In the genomic region with DNA sequence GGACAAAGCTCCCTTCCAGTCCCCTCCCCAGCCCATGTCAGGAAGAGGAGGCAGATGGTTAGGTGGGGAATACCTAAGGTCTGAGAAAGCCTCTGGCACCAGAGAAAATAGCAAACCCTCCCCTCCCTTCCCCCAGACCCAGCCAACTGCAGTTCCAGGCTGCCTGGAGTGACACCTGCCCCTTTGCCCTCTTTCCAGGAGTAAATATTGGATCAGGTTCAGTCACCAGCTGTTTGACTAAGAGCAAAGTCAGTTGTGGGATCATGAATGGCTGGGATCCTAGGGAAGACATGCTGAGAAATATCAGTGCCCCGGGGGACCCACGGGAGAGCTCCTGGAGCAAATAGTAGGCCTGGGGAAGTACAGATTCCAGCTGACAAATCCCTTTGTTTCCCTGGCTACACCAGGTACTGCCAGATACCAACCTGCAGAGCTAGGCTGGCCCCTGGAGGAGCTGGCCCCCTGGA, we compare ENCODE assay signal across 1 cellular context.
TF ChIP-seq lines count a peak whose summit lies in the region.

No MANE protein-coding gene starts in this region.

TF ChIP-seq in HepG2, 621 proteins besides CTCF, POLR2A, EP300 and RAD21 (continued from another document and continues in another):
- TF ChIP-seq ZNF441 (CRISPR knock-in tag; IDR thresholded peaks at IDR 0.05; ENCODE audit: borderline replicate concordance): no peak
- TF ChIP-seq ZSCAN9 (CRISPR knock-in tag; IDR thresholded peaks at IDR 0.05; ENCODE audit: borderline replicate concordance): peak; percentile 20; the same call in 1 of the 2 replicates
- no peak for TF ChIP-seq SMARCC2 (IDR thresholded peaks at IDR 0.05)
- TF ChIP-seq, protein P1, sequence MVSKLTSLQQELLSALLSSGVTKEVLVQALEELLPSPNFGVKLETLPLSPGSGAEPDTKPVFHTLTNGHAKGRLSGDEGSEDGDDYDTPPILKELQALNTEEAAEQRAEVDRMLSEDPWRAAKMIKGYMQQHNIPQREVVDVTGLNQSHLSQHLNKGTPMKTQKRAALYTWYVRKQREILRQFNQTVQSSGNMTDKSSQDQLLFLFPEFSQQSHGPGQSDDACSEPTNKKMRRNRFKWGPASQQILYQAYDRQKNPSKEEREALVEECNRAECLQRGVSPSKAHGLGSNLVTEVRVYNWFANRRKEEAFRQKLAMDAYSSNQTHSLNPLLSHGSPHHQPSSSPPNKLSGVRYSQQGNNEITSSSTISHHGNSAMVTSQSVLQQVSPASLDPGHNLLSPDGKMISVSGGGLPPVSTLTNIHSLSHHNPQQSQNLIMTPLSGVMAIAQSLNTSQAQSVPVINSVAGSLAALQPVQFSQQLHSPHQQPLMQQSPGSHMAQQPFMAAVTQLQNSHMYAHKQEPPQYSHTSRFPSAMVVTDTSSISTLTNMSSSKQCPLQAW (CRISPR knock-in tag; IDR thresholded peaks at IDR 0.05): peak; percentile 22; the same call in 1 of the 2 replicates
- TF ChIP-seq NR2F1 (CRISPR knock-in tag; IDR thresholded peaks at IDR 0.05): peak; percentile 80 to 89
- no peak for TF ChIP-seq NR3C1 (CRISPR knock-in tag; IDR thresholded peaks at IDR 0.05)
- TF ChIP-seq ATF7 (IDR thresholded peaks at IDR 0.05): no peak
- TF ChIP-seq ATF7 (CRISPR knock-in tag; IDR thresholded peaks at IDR 0.05): peak; percentile 85; the same call in 1 of the 2 replicates
- TF ChIP-seq TOPORS (CRISPR knock-in tag; IDR thresholded peaks at IDR 0.05): no peak
- TF ChIP-seq REXO4 (CRISPR knock-in tag; IDR thresholded peaks at IDR 0.05; ENCODE audit: borderline replicate concordance): no peak
- TF ChIP-seq DPF2 (CRISPR knock-in tag; IDR thresholded peaks at IDR 0.05; ENCODE audit: borderline replicate concordance, low read depth): peak; percentile 80; the same call in 1 of the 2 replicates
- no peak for TF ChIP-seq ZC3H13 (CRISPR knock-in tag; IDR thresholded peaks at IDR 0.05)
- TF ChIP-seq AGO1 (IDR thresholded peaks at IDR 0.05; ENCODE audit: low read depth, low read length, poor library complexity, severe bottlenecking): no peak
- TF ChIP-seq NAIF1 (CRISPR knock-in tag; IDR thresholded peaks at IDR 0.05; ENCODE audit: borderline replicate concordance): no peak
- no peak for TF ChIP-seq ZFP41 (CRISPR knock-in tag; IDR thresholded peaks at IDR 0.05; ENCODE audit: borderline replicate concordance)
- no peak for TF ChIP-seq RFX1 (IDR thresholded peaks at IDR 0.05)
- no peak for TF ChIP-seq ZNF7 (CRISPR knock-in tag; IDR thresholded peaks at IDR 0.05)
- peak; percentile 61; the same call in 1 of the 2 replicates for TF ChIP-seq IRF2 (CRISPR knock-in tag; IDR thresholded peaks at IDR 0.05)
- TF ChIP-seq, protein P2, sequence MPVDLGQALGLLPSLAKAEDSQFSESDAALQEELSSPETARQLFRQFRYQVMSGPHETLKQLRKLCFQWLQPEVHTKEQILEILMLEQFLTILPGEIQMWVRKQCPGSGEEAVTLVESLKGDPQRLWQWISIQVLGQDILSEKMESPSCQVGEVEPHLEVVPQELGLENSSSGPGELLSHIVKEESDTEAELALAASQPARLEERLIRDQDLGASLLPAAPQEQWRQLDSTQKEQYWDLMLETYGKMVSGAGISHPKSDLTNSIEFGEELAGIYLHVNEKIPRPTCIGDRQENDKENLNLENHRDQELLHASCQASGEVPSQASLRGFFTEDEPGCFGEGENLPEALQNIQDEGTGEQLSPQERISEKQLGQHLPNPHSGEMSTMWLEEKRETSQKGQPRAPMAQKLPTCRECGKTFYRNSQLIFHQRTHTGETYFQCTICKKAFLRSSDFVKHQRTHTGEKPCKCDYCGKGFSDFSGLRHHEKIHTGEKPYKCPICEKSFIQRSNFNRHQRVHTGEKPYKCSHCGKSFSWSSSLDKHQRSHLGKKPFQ (CRISPR knock-in tag; IDR thresholded peaks at IDR 0.05; ENCODE audit: insufficient replicate concordance): peak; percentile 70
- TF ChIP-seq ZNF607 (CRISPR knock-in tag; IDR thresholded peaks at IDR 0.05; ENCODE audit: borderline replicate concordance): no peak
- TF ChIP-seq, protein P3, sequence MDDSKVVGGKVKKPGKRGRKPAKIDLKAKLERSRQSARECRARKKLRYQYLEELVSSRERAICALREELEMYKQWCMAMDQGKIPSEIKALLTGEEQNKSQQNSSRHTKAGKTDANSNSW (CRISPR knock-in tag; IDR thresholded peaks at IDR 0.05; ENCODE audit: borderline replicate concordance): no peak
- peak; percentile 58; the same call in 1 of the 2 replicates for TF ChIP-seq KDM6A (CRISPR knock-in tag; IDR thresholded peaks at IDR 0.05; ENCODE audit: low read depth)
- TF ChIP-seq, protein P4, sequence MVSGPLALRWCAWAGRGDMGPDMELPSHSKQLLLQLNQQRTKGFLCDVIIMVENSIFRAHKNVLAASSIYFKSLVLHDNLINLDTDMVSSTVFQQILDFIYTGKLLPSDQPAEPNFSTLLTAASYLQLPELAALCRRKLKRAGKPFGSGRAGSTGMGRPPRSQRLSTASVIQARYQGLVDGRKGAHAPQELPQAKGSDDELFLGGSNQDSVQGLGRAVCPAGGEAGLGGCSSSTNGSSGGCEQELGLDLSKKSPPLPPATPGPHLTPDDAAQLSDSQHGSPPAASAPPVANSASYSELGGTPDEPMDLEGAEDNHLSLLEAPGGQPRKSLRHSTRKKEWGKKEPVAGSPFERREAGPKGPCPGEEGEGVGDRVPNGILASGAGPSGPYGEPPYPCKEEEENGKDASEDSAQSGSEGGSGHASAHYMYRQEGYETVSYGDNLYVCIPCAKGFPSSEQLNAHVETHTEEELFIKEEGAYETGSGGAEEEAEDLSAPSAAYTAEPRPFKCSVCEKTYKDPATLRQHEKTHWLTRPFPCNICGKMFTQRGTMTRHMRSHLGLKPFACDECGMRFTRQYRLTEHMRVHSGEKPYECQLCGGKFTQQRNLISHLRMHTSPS (CRISPR knock-in tag; IDR thresholded peaks at IDR 0.05; ENCODE audit: low read depth): peak; percentile 65; the same call in 1 of the 2 replicates
- no peak for TF ChIP-seq THAP11 (CRISPR knock-in tag; IDR thresholded peaks at IDR 0.05)
- no peak for TF ChIP-seq U2AF1 (optimal IDR thresholded peaks at IDR 0.05; ENCODE audit: low read depth, low read length)
- TF ChIP-seq SOX5 (CRISPR knock-in tag; IDR thresholded peaks at IDR 0.05; ENCODE audit: borderline replicate concordance): peak; percentile 79
- no peak for TF ChIP-seq GATA4 (IDR thresholded peaks at IDR 0.05; ENCODE audit: borderline replicate concordance, low read depth)
- peak; percentile 75; the same call in 1 of the 2 replicates for TF ChIP-seq FOXK2 (IDR thresholded peaks at IDR 0.05)
- no peak for TF ChIP-seq NPAS2 (CRISPR knock-in tag; IDR thresholded peaks at IDR 0.05; ENCODE audit: borderline replicate concordance)
- TF ChIP-seq ZNF629 (CRISPR knock-in tag; conservative IDR thresholded peaks at IDR 0.05): no peak
- TF ChIP-seq ZNF724P (CRISPR knock-in tag; IDR thresholded peaks at IDR 0.05; ENCODE audit: borderline replicate concordance): no peak
- TF ChIP-seq, protein P5, sequence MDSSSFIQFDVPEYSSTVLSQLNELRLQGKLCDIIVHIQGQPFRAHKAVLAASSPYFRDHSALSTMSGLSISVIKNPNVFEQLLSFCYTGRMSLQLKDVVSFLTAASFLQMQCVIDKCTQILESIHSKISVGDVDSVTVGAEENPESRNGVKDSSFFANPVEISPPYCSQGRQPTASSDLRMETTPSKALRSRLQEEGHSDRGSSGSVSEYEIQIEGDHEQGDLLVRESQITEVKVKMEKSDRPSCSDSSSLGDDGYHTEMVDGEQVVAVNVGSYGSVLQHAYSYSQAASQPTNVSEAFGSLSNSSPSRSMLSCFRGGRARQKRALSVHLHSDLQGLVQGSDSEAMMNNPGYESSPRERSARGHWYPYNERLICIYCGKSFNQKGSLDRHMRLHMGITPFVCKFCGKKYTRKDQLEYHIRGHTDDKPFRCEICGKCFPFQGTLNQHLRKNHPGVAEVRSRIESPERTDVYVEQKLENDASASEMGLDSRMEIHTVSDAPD (CRISPR knock-in tag; IDR thresholded peaks at IDR 0.05): no peak
- no peak for TF ChIP-seq CENPBD1 (CRISPR knock-in tag; IDR thresholded peaks at IDR 0.05; ENCODE audit: borderline replicate concordance, low read depth)
- no peak for TF ChIP-seq TCF7 (IDR thresholded peaks at IDR 0.05; ENCODE audit: low read depth)
- TF ChIP-seq HMG20B (CRISPR knock-in tag; conservative IDR thresholded peaks at IDR 0.05): no peak
- TF ChIP-seq ZNF598 (CRISPR knock-in tag; IDR thresholded peaks at IDR 0.05; ENCODE audit: borderline replicate concordance): no peak
- peak; percentile 19 for TF ChIP-seq YY1 (IDR thresholded peaks at IDR 0.05; ENCODE audit: insufficient read depth, insufficient replicate concordance, low read depth, low read length)
- no peak for TF ChIP-seq NFIB (CRISPR knock-in tag; IDR thresholded peaks at IDR 0.05; ENCODE audit: borderline replicate concordance)
- no peak for TF ChIP-seq SP4 (CRISPR knock-in tag; IDR thresholded peaks at IDR 0.05)
- no peak for TF ChIP-seq ZNF251 (CRISPR knock-in tag; IDR thresholded peaks at IDR 0.05)
- no peak for TF ChIP-seq PBX3 (CRISPR knock-in tag; IDR thresholded peaks at IDR 0.05; ENCODE audit: borderline replicate concordance)
- TF ChIP-seq, protein P6, sequence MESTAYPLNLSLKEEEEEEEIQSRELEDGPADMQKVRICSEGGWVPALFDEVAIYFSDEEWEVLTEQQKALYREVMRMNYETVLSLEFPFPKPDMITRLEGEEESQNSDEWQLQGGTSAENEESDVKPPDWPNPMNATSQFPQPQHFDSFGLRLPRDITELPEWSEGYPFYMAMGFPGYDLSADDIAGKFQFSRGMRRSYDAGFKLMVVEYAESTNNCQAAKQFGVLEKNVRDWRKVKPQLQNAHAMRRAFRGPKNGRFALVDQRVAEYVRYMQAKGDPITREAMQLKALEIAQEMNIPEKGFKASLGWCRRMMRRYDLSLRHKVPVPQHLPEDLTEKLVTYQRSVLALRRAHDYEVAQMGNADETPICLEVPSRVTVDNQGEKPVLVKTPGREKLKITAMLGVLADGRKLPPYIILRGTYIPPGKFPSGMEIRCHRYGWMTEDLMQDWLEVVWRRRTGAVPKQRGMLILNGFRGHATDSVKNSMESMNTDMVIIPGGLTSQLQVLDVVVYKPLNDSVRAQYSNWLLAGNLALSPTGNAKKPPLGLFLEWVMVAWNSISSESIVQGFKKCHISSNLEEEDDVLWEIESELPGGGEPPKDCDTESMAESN (CRISPR knock-in tag; conservative IDR thresholded peaks at IDR 0.05): no peak
- TF ChIP-seq KLF13 (CRISPR knock-in tag; IDR thresholded peaks at IDR 0.05): no peak
- no peak for TF ChIP-seq PLRG1 (conservative IDR thresholded peaks at IDR 0.05)
- TF ChIP-seq NONO (IDR thresholded peaks at IDR 0.05): no peak
- peak; percentile 63; the same call in 1 of the 2 replicates for TF ChIP-seq NONO (CRISPR knock-in tag; conservative IDR thresholded peaks at IDR 0.05)
- TF ChIP-seq ZNF530 (CRISPR knock-in tag; IDR thresholded peaks at IDR 0.05; ENCODE audit: low read depth): no peak
- no peak for TF ChIP-seq CAMTA2 (CRISPR knock-in tag; IDR thresholded peaks at IDR 0.05; ENCODE audit: borderline replicate concordance)
- no peak; the same call in 1 of the 2 replicates for TF ChIP-seq GMEB1 (CRISPR knock-in tag; IDR thresholded peaks at IDR 0.05; ENCODE audit: borderline replicate concordance)
- no peak for TF ChIP-seq ZUFSP (CRISPR knock-in tag; IDR thresholded peaks at IDR 0.05; ENCODE audit: borderline replicate concordance)
- TF ChIP-seq KLF11 (CRISPR knock-in tag; IDR thresholded peaks at IDR 0.05): no peak
- TF ChIP-seq TMF1 (CRISPR knock-in tag; IDR thresholded peaks at IDR 0.05; ENCODE audit: low read depth): no peak
- TF ChIP-seq TAF1 (CRISPR knock-in tag; IDR thresholded peaks at IDR 0.05): no peak
- TF ChIP-seq, protein P7, sequence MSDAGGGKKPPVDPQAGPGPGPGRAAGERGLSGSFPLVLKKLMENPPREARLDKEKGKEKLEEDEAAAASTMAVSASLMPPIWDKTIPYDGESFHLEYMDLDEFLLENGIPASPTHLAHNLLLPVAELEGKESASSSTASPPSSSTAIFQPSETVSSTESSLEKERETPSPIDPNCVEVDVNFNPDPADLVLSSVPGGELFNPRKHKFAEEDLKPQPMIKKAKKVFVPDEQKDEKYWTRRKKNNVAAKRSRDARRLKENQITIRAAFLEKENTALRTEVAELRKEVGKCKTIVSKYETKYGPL (CRISPR knock-in tag; IDR thresholded peaks at IDR 0.05): no peak
- TF ChIP-seq SKI (IDR thresholded peaks at IDR 0.05; ENCODE audit: partially characterized antibody): peak; percentile 79
- TF ChIP-seq RBM22 (optimal IDR thresholded peaks at IDR 0.05; ENCODE audit: low read length): no peak
- no peak for TF ChIP-seq MTF1 (CRISPR knock-in tag; IDR thresholded peaks at IDR 0.05)
